Comparison of ENCODE assay signal across 22 cellular contexts in genomic region chr5:150295741-150296486, GRCh38. TPM values are rescaled to one million over a fixed set of nuclear protein-coding genes. Genes with fewer than 3 reads are reported as not detected.
DNase-seq lines count a peak whose midpoint lies in the region; ATAC-seq and TF ChIP-seq lines count a peak whose summit lies in the region.
"Had no signal": no experiment of that assay in that cellular context is flagged by ENCODE, and none has a peak within 500 bp of the region (broad histone marks: within the 10 kb centered on the region; RNA-seq: fewer than 3 reads in every experiment).

No MANE protein-coding gene starts in this region.

- peak overlapping the region; percentile 61 for H3K27ac Mint-ChIP-seq in HFFc6
- no peak overlapping the region for H3K27ac Mint-ChIP-seq in activated T-helper 1 cell treated with anti-CD3 and anti-CD28 coated beads, Interleukin-12 subunit alpha, Interleukin-12 subunit beta, Interleukin-2, Interleukin-4 antibody, amounts not matched to agents 30 ng/mL and 10 ng/mL and 1 ng/mL, durations not matched to agents 14 hours and 24 hours and 36 hours
- H3K27ac Mint-ChIP-seq: activated naive CD8-positive, alpha-beta T cell treated with anti-CD3 and anti-CD28 coated beads, Interleukin-2, amount 10 ng/mL, durations not matched to agents 7 days and 5 days; activated T-cell treated with anti-CD3 and anti-CD28 coated beads, Interleukin-2, amount 50 U/mL, for 72 hours had no signal

- H3K36me3 Mint-ChIP-seq in HFFc6 (ENCODE audit: low read depth): no peaks in the 10 kb centered on the region
- H3K36me3 Mint-ChIP-seq in activated T-helper 1 cell treated with anti-CD3 and anti-CD28 coated beads, Interleukin-12 subunit alpha, Interleukin-12 subunit beta, Interleukin-2, Interleukin-4 antibody, amounts not matched to agents 30 ng/mL and 10 ng/mL and 1 ng/mL, durations not matched to agents 14 hours and 24 hours and 36 hours (ENCODE audit: low read depth): no peaks in the 10 kb centered on the region
- H3K36me3 Mint-ChIP-seq: activated naive CD8-positive, alpha-beta T cell treated with anti-CD3 and anti-CD28 coated beads, Interleukin-2, amount 10 ng/mL, durations not matched to agents 7 days and 5 days had no signal

- DNase-seq in HFFc6: no peak
- peak; percentile 62 for DNase-seq in middle frontal gyrus (ENCODE audit: extremely low spot score, low spot score)
- no peak for DNase-seq in activated T-helper 1 cell treated with anti-CD3 and anti-CD28 coated beads, Interleukin-12 subunit alpha, Interleukin-12 subunit beta, Interleukin-2, Interleukin-4 antibody, amounts not matched to agents 30 ng/mL and 10 ng/mL and 1 ng/mL, durations not matched to agents 14 hours and 24 hours and 36 hours (ENCODE audit: low spot score)
- DNase-seq in foreskin fibroblast: no peak
- no peak for DNase-seq in activated T-cell treated with anti-CD3 and anti-CD28 coated beads, Interleukin-2, amount 50 U/mL, for 48 hours
- DNase-seq: activated CD4-positive, CD25-positive, alpha-beta regulatory T cell; activated CD8-positive, alpha-beta memory T cell treated with anti-CD3 and anti-CD28 coated beads for 24 hours; activated naive CD8-positive, alpha-beta T cell treated with anti-CD3 and anti-CD28 coated beads, Interleukin-2, amount 10 ng/mL, durations not matched to agents 7 days and 5 days; activated T-cell treated with anti-CD3 and anti-CD28 coated beads, Interleukin-2, amount 50 U/mL, for 72 hours; DMS79; NCI-H2029 treated with DMSO at 0.1 percent for 48 hours; NCI-H446 treated with DMSO at 0.1 percent for 48 hours; SK-N-SH; stimulated activated CD4-positive, alpha-beta T cell treated with anti-CD3 and anti-CD28 coated beads, Interleukin-2, amount 100 ng/mL, for 48 hours; T-helper 9 cell had no signal

- H3K27me3 Mint-ChIP-seq in HFFc6 (ENCODE audit: insufficient read depth): no peaks in the 10 kb centered on the region; the same call in 1 of the 2 replicates
- H3K27me3 Mint-ChIP-seq in activated T-helper 1 cell treated with anti-CD3 and anti-CD28 coated beads, Interleukin-12 subunit alpha, Interleukin-12 subunit beta, Interleukin-2, Interleukin-4 antibody, amounts not matched to agents 30 ng/mL and 10 ng/mL and 1 ng/mL, durations not matched to agents 14 hours and 24 hours and 36 hours (ENCODE audit: insufficient read depth): peaks cover 3% of the 10 kb centered on the region

- intact Hi-C loops in activated T-helper 1 cell treated with anti-CD3 and anti-CD28 coated beads, Interleukin-12 subunit alpha, Interleukin-12 subunit beta, Interleukin-2, Interleukin-4 antibody, amounts not matched to agents 30 ng/mL and 10 ng/mL and 1 ng/mL, durations not matched to agents 14 hours and 24 hours and 36 hours (cut with micrococcal nuclease): no loop called here

- no peak overlapping the region for H3K4me3 Mint-ChIP-seq in HFFc6
- H3K4me3 Mint-ChIP-seq in activated T-helper 1 cell treated with anti-CD3 and anti-CD28 coated beads, Interleukin-12 subunit alpha, Interleukin-12 subunit beta, Interleukin-2, Interleukin-4 antibody, amounts not matched to agents 30 ng/mL and 10 ng/mL and 1 ng/mL, durations not matched to agents 14 hours and 24 hours and 36 hours: no peak overlapping the region
- H3K4me3 Mint-ChIP-seq: activated naive CD8-positive, alpha-beta T cell treated with anti-CD3 and anti-CD28 coated beads, Interleukin-2, amount 10 ng/mL, durations not matched to agents 7 days and 5 days; activated T-cell treated with anti-CD3 and anti-CD28 coated beads, Interleukin-2, amount 50 U/mL, for 72 hours had no signal

- H3K9me3 Mint-ChIP-seq in HFFc6: no peaks in the 10 kb centered on the region
- H3K9me3 Mint-ChIP-seq in activated T-helper 1 cell treated with anti-CD3 and anti-CD28 coated beads, Interleukin-12 subunit alpha, Interleukin-12 subunit beta, Interleukin-2, Interleukin-4 antibody, amounts not matched to agents 30 ng/mL and 10 ng/mL and 1 ng/mL, durations not matched to agents 14 hours and 24 hours and 36 hours: no peaks in the 10 kb centered on the region
- H3K9me3 Mint-ChIP-seq: activated naive CD8-positive, alpha-beta T cell treated with anti-CD3 and anti-CD28 coated beads, Interleukin-2, amount 10 ng/mL, durations not matched to agents 7 days and 5 days; activated T-cell treated with anti-CD3 and anti-CD28 coated beads, Interleukin-2, amount 50 U/mL, for 72 hours had no signal

- no peak for ATAC-seq in HG02571 (IDR thresholded peaks at IDR 0.05; ENCODE audit: unreplicated experiment)

- H3K4me1 Mint-ChIP-seq in HFFc6 (ENCODE audit: low read depth): peaks cover 48% of the 10 kb centered on the region
- H3K4me1 Mint-ChIP-seq in activated T-helper 1 cell treated with anti-CD3 and anti-CD28 coated beads, Interleukin-12 subunit alpha, Interleukin-12 subunit beta, Interleukin-2, Interleukin-4 antibody, amounts not matched to agents 30 ng/mL and 10 ng/mL and 1 ng/mL, durations not matched to agents 14 hours and 24 hours and 36 hours (ENCODE audit: low read depth): no peaks in the 10 kb centered on the region

- TF ChIP-seq CTCF in HFFc6 (IDR thresholded peaks at IDR 0.05) (no peak), foreskin fibroblast (IDR thresholded peaks at IDR 0.05; ENCODE audit: low read depth, low read length) (no peak)

- H3K27ac ChIP-seq in cingulate gyrus (ENCODE audit: low read depth, low read length) (peak overlapping the region; percentile 79), temporal lobe (ENCODE audit: low read depth, low read length) (peak overlapping the region; percentile 79)
- H3K27ac ChIP-seq: brain microvascular endothelial cell, left lung had no signal

- H3K4me3 ChIP-seq in foreskin fibroblast (ENCODE audit: low read depth in 1 of 2, low read length in 2 of 2): no peak overlapping the region
- H3K4me3 ChIP-seq: left lung had no signal

RNA-seq across cellular contexts. Expression of gene CAMK2A, which starts 6.3 kb away (rescaled TPM):
- total RNA-seq in HFFc6 (2021; fragmentation: NEBNext Ultra II Directional; extraction: Animal tissue kit (Norgen Biotek cat#: 25700)): under 1 TPM; 0.09 to 0.64 (median 0.18) TPM
- total RNA-seq in temporal lobe: 6.6 TPM
- total RNA-seq in activated T-helper 1 cell treated with anti-CD3 and anti-CD28 coated beads, Interleukin-12 subunit alpha, Interleukin-12 subunit beta, Interleukin-2, Interleukin-4 antibody, amounts not matched to agents 30 ng/mL and 10 ng/mL and 1 ng/mL, durations not matched to agents 14 hours and 24 hours and 36 hours: not detected in 2 replicates
- total RNA-seq: activated naive CD8-positive, alpha-beta T cell treated with anti-CD3 and anti-CD28 coated beads, Interleukin-2, amount 10 ng/mL, durations not matched to agents 7 days and 5 days; activated T-cell treated with anti-CD3 and anti-CD28 coated beads, Interleukin-2, amount 50 U/mL, for 72 hours; dermis microvascular lymphatic vessel endothelial cell; epithelial cell of proximal tubule had no signal

RNA-seq across cellular contexts. Expression of gene ARSI, which starts 6.8 kb away (rescaled TPM):
- 1 to 10 TPM; 4.6 to 6.7 (median 4.9) TPM for total RNA-seq in HFFc6 (2021; fragmentation: NEBNext Ultra II Directional; extraction: Animal tissue kit (Norgen Biotek cat#: 25700))
- total RNA-seq in temporal lobe: 0.25 TPM
- total RNA-seq in activated T-helper 1 cell treated with anti-CD3 and anti-CD28 coated beads, Interleukin-12 subunit alpha, Interleukin-12 subunit beta, Interleukin-2, Interleukin-4 antibody, amounts not matched to agents 30 ng/mL and 10 ng/mL and 1 ng/mL, durations not matched to agents 14 hours and 24 hours and 36 hours: not detected in 2 replicates
- total RNA-seq: activated naive CD8-positive, alpha-beta T cell treated with anti-CD3 and anti-CD28 coated beads, Interleukin-2, amount 10 ng/mL, durations not matched to agents 7 days and 5 days; activated T-cell treated with anti-CD3 and anti-CD28 coated beads, Interleukin-2, amount 50 U/mL, for 72 hours had no signal
